In the genomic region with DNA sequence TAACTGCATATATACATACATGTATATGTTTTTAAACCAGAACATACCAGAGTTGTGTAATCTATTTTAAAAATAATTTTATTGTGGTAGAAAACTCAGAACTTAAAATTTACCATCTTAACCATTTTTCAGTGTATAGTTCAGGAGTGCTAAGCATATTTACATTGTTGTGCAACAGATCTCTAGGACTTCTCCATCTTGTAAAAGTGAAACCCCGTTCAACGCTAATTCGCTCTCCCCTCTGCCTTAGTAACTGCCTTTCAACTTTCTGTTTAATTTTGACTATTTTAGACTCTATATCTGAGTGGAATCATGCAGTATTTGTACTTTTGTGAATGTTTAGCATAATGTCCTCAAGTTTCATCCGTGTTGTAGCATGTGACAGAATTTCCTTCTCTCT, we compare ENCODE assay signal across 9 cellular contexts. TPM values are rescaled to one million over a fixed set of nuclear protein-coding genes. Genes with fewer than 3 reads are reported as not detected.
DNase-seq lines count a peak whose midpoint lies in the region; ATAC-seq, FAIRE-seq and TF ChIP-seq lines count a peak whose summit lies in the region.
"Had no signal": no experiment of that assay in that cellular context is flagged by ENCODE, and none has a peak within 500 bp of the region (broad histone marks: within the 10 kb centered on the region; RNA-seq: fewer than 3 reads in every experiment).

No MANE protein-coding gene starts in this region.

- peak overlapping the region; percentile 86; the same call in 1 of the 2 replicates for H3K4me3 Mint-ChIP-seq in HFFc6

- no peaks in the 10 kb centered on the region for H3K4me1 ChIP-seq in mucosa of descending colon (ENCODE audit: low read depth)

- DNase-seq in GM12864 (ENCODE audit: low read depth) (no peak), HFFc6 (no peak), RCC 7860 (ENCODE audit: low spot score) (no peak), mucosa of descending colon (no peak), urothelium cell line (ENCODE audit: low spot score) (no peak), NCI-H146 (lab: John Stamatoyannopoulos, UW) (no peak), islet precursor cell (no peak), G401 (ENCODE audit: low spot score) (no peak)
- DNase-seq: activated naive CD4-positive, alpha-beta T cell treated with Interleukin-2 at 50 U/mL for 16 hours had no signal

- no peaks in the 10 kb centered on the region for H3K36me3 ChIP-seq in mucosa of descending colon (ENCODE audit: low read depth)

- in situ Hi-C loops in G401 (cut with HindIII; ENCODE audit: low sequenced_read_pairs) = no loop called here

- H3K9me3 Mint-ChIP-seq in HFFc6 = no peaks in the 10 kb centered on the region

- no peaks in the 10 kb centered on the region; the same call in 1 of the 2 replicates for H3K27me3 Mint-ChIP-seq in HFFc6 (ENCODE audit: insufficient read depth)

- peak; percentile 39 for FAIRE-seq in RCC 7860 (lab: Jason Lieb, UNC)
- no peak for FAIRE-seq in urothelium cell line (lab: Jason Lieb, UNC)

- H3K9me3 ChIP-seq in mucosa of descending colon = no peaks in the 10 kb centered on the region

- TF ChIP-seq CTCF in GM12864 (IDR thresholded peaks at IDR 0.05; ENCODE audit: low read depth, low read length, missing control alignments) (no peak), HFFc6 (IDR thresholded peaks at IDR 0.05) (no peak), mucosa of descending colon (IDR thresholded peaks at IDR 0.05) (no peak)

- no peaks in the 10 kb centered on the region for H3K36me3 Mint-ChIP-seq in HFFc6 (ENCODE audit: low read depth)

- ATAC-seq in mucosa of descending colon = peak; percentile 58

- H3K4me1 Mint-ChIP-seq in HFFc6 (ENCODE audit: low read depth) = peaks cover 62% of the 10 kb centered on the region

- intact Hi-C loops in mucosa of descending colon (cut with DNase I, micrococcal nuclease) = no loop called here

- H3K4me3 ChIP-seq in GM12864 (ENCODE audit: low read depth, low read length) (peak overlapping the region; percentile 26; the same call in 1 of the 2 replicates), mucosa of descending colon (no peak overlapping the region)

- peak overlapping the region; percentile 100 for H3K27ac Mint-ChIP-seq in HFFc6

RNA-seq across cellular contexts. Expression of a gene that starts 51.8 kb away (rescaled TPM):
- total RNA-seq in HFFc6 (2021; fragmentation: NEBNext Ultra II Directional; extraction: Animal tissue kit (Norgen Biotek cat#: 25700)) = 100 to 1,000 TPM; 622 to 815 (median 721) TPM
- total RNA-seq in mucosa of descending colon = 100 to 1,000 TPM in 2 of 3 donors, 10 to 100 TPM in 1; 97.9 to 125 (median 123) TPM
- 135 and 144 TPM in 2 replicates for total RNA-seq in G401 (2014; rRNA removed; shearing (Covaris generic))
